Comparison of ENCODE assay signal across 2 cellular contexts in genomic region chr13:44230736-44231135, GRCh38.
TF ChIP-seq lines count a peak whose summit lies in the region.

No MANE protein-coding gene starts in this region.

TF ChIP-seq in A549, 52 proteins besides CTCF, POLR2A, EP300 and RAD21 (continued from another document):
- TF ChIP-seq HES2 (IDR thresholded peaks at IDR 0.05) (no peak), ZFP36 (IDR thresholded peaks at IDR 0.05; ENCODE audit: borderline replicate concordance, partially characterized antibody) (no peak), JUN (IDR thresholded peaks at IDR 0.05) (no peak), FOSL2 (IDR thresholded peaks at IDR 0.05) (no peak), FOSL2 (CRISPR knock-in tag; IDR thresholded peaks at IDR 0.05) (no peak), CBX2 (IDR thresholded peaks at IDR 0.05; ENCODE audit: borderline replicate concordance, low read depth) (no peak), RNF2 (IDR thresholded peaks at IDR 0.05; ENCODE audit: borderline replicate concordance, low read depth) (no peak), KDM1A (IDR thresholded peaks at IDR 0.05; ENCODE audit: low read depth) (no peak), FOSB (CRISPR knock-in tag; IDR thresholded peaks at IDR 0.05) (no peak), SREBF2 (IDR thresholded peaks at IDR 0.05) (no peak), SMC3 (IDR thresholded peaks at IDR 0.05) (no peak), ELK1 (IDR thresholded peaks at IDR 0.05; ENCODE audit: low read depth, low read length) (no peak)

TF ChIP-seq in GM23338, 12 proteins besides CTCF, POLR2A, EP300 and RAD21 (continued from another document):
- TF ChIP-seq ZNF462 (CRISPR knock-in tag; IDR thresholded peaks at IDR 0.05) (no peak), NANOG (IDR thresholded peaks at IDR 0.05; ENCODE audit: borderline replicate concordance) (no peak), CREB1 (CRISPR knock-in tag; IDR thresholded peaks at IDR 0.05; ENCODE audit: low read depth) (no peak), EZH2phosphoT487 (IDR thresholded peaks at IDR 0.05; ENCODE audit: unreplicated experiment) (no peak), ETS1 (IDR thresholded peaks at IDR 0.05) (no peak), REST (IDR thresholded peaks at IDR 0.05; ENCODE audit: unreplicated experiment) (no peak), STAT1 (IDR thresholded peaks at IDR 0.05; ENCODE audit: unreplicated experiment) (no peak), JUNB (IDR thresholded peaks at IDR 0.05; ENCODE audit: unreplicated experiment) (no peak), ZNF331 (CRISPR knock-in tag; IDR thresholded peaks at IDR 0.05; ENCODE audit: low read depth) (no peak), POLR2AphosphoS5 (IDR thresholded peaks at IDR 0.05; ENCODE audit: low read depth) (no peak), ZNF114 (CRISPR knock-in tag; IDR thresholded peaks at IDR 0.05) (no peak)
